3 cellular contexts compared by ENCODE assay signal in the genomic region with DNA sequence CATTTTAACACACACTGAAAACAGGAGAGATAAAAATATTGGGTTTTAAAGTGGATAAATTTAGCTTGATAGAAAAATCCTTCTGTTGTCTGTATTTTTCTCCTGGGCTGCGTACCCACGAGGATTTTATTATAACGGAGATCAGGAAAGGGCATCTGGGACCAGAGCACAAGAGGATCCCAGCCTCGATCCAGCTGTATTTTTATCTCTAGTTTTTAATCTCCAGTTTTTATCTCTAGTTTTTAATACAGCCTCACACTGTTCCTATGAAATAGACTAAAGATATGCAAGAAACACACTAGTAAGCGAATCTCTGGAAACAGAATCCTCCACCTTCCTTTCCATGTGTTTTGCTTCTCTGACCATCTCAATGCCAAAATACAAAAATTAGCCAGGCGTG.
"Had no signal": no experiment of that assay in that cellular context is flagged by ENCODE, and none has a peak within 500 bp of the region (broad histone marks: within the 10 kb centered on the region; RNA-seq: fewer than 3 reads in every experiment).

No MANE protein-coding gene starts in this region.

- H3K4me3 ChIP-seq: GM12878 had no signal

- ATAC-seq: GM12878 had no signal

- DNase-seq: GDM1, GF-D8 had no signal
